Comparison of ENCODE assay signal across 8 cellular contexts in the genomic region with DNA sequence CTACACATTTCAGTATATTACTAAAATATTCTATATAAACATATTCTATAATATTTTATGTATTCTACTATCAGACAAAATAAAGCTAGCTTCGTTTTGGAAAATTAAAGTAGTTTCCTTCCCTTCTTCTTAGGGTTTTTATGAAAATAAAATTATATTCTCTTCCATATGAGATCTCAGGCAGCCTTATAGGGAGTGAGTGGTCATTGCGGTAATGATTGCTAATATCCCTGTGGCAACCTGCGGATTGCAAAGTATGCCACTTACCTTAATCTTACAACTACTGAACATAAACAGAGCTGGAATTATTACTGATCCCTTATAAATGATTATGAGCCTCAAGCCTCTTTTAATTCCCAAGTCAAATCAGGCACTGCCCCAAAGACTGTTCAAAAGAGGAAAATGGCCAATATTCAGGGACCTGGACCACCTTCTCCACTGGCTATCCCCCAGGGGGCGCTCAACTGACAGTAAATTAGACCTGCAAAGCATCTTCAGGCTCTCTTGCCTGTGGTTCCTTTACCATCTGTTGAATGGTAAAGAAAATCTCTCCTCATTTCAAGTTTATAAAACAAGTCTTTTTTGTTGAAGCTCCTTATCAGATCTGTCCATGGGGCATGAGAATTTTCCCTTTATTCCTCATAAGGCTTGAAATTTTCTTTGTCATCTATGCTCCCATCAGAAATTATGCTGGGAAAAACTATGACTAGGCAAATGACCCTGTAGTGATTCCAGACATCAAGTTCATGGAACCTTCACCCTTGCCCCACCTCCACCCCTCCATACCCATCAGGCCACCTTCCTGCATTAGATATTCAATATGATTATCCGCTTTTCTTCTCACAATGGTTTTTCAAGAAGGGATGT.
A peak's percentile ranks its signal among the peaks of the same experiment; 100 is the strongest.
DNase-seq lines count a peak whose midpoint lies in the region; ATAC-seq and TF ChIP-seq lines count a peak whose summit lies in the region.

No MANE protein-coding gene starts in this region.

- H3K36me3 Mint-ChIP-seq in naive B cell = no peaks in the 10 kb centered on the region
- no peaks in the 10 kb centered on the region for H3K36me3 Mint-ChIP-seq in stimulated activated effector memory CD8-positive, alpha-beta T cell treated with anti-CD3 and anti-CD28 coated beads, Interleukin-12 subunit alpha, Interleukin-12 subunit beta, amount 100 ng/mL, for 72 hours

- ATAC-seq in GM18867 (IDR thresholded peaks at IDR 0.05; ENCODE audit: unreplicated experiment) (peak; percentile 94), HG03280 (IDR thresholded peaks at IDR 0.05; ENCODE audit: unreplicated experiment) (peak; percentile 81), naive B cell (ENCODE audit: low read depth in 2 of 2) (peak; percentile 73 to 84)
- peak; percentile 85 for ATAC-seq in stimulated activated effector memory CD8-positive, alpha-beta T cell treated with anti-CD3 and anti-CD28 coated beads, Interleukin-12 subunit alpha, Interleukin-12 subunit beta, amount 100 ng/mL, for 72 hours

- H3K4me1 Mint-ChIP-seq in naive B cell = no peaks in the 10 kb centered on the region
- no peaks in the 10 kb centered on the region for H3K4me1 Mint-ChIP-seq in stimulated activated effector memory CD8-positive, alpha-beta T cell treated with anti-CD3 and anti-CD28 coated beads, Interleukin-12 subunit alpha, Interleukin-12 subunit beta, amount 100 ng/mL, for 72 hours

- peak; percentile 81 for TF ChIP-seq CTCF in AG09319 (IDR thresholded peaks at IDR 0.05; ENCODE audit: low read depth, low read length)

- no peak overlapping the region for H3K4me3 Mint-ChIP-seq in naive B cell
- no peak overlapping the region for H3K4me3 Mint-ChIP-seq in stimulated activated effector memory CD8-positive, alpha-beta T cell treated with anti-CD3 and anti-CD28 coated beads, Interleukin-12 subunit alpha, Interleukin-12 subunit beta, amount 100 ng/mL, for 72 hours

- DNase-seq in AG09319 (ENCODE audit: extremely low read depth, low read depth) (peak; percentile 32), NCI-H82 treated with DMSO at 0.1 percent for 48 hours (lab: John Stamatoyannopoulos, UW; ENCODE audit: unreplicated experiment) (peak; percentile 15), epidermal melanocyte (ENCODE audit: insufficient read length, low spot score) (peak; percentile 50), naive B cell (peak; percentile 67)
- DNase-seq in activated CD8-positive, alpha-beta memory T cell treated with anti-CD3 and anti-CD28 coated beads for 48 hours (ENCODE audit: low read depth in 2 of 3, low spot score in 2 of 3) = peak; percentile 31 to 52 (median 44)
- peak; percentile 69 to 77 for DNase-seq in stimulated activated effector memory CD8-positive, alpha-beta T cell treated with anti-CD3 and anti-CD28 coated beads, Interleukin-12 subunit alpha, Interleukin-12 subunit beta, amount 100 ng/mL, for 72 hours (ENCODE audit: low spot score in 2 of 2)

- no peaks in the 10 kb centered on the region for H3K27me3 Mint-ChIP-seq in naive B cell

- no peaks in the 10 kb centered on the region for H3K9me3 Mint-ChIP-seq in naive B cell
- no peaks in the 10 kb centered on the region for H3K9me3 Mint-ChIP-seq in stimulated activated effector memory CD8-positive, alpha-beta T cell treated with anti-CD3 and anti-CD28 coated beads, Interleukin-12 subunit alpha, Interleukin-12 subunit beta, amount 100 ng/mL, for 72 hours

- no peak overlapping the region for H3K27ac Mint-ChIP-seq in naive B cell
- H3K27ac Mint-ChIP-seq in stimulated activated effector memory CD8-positive, alpha-beta T cell treated with anti-CD3 and anti-CD28 coated beads, Interleukin-12 subunit alpha, Interleukin-12 subunit beta, amount 100 ng/mL, for 72 hours = no peak overlapping the region

Comparison
In these comparisons a context has a peak if more than half of its experiments do, and no peak if none do; other contexts are left out.
1. Peak in every context shown above with its lines: DNase-seq and ATAC-seq.
2. DNase-seq: peak in every context shown above with its lines; median percentile 73 in stimulated activated effector memory CD8-positive, alpha-beta T cell treated with anti-CD3 and anti-CD28 coated beads, Interleukin-12 subunit alpha, Interleukin-12 subunit beta, amount 100 ng/mL, for 72 hours; 67 in naive B cell; 50 in epidermal melanocyte; 44 in activated CD8-positive, alpha-beta memory T cell treated with anti-CD3 and anti-CD28 coated beads for 48 hours; 32 in AG09319; 15 in NCI-H82 treated with DMSO at 0.1 percent for 48 hours.